18 cellular contexts compared by ENCODE assay signal in the genomic region with DNA sequence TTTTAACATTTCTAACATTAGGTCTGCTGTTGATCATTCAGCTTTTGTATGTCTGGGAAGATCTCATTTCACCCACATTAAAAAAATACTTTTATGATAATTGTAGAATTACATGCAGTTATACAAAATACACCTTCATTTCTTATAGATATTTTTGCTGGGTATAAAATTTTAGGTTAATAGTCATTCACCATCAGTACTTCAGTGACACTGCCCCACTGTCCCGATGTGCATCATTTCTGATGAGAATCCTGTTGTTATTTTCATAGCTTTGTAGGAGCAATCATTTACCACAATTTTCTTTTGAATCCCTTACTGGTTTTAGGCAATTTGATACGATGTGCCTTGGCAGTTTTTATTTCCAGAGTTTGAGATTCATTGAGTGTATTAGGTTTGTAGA.
DNase-seq lines count a peak whose midpoint lies in the region; ATAC-seq, FAIRE-seq and TF ChIP-seq lines count a peak whose summit lies in the region.
"Had no signal": no experiment of that assay in that cellular context is flagged by ENCODE, and none has a peak within 500 bp of the region (broad histone marks: within the 10 kb centered on the region; RNA-seq: fewer than 3 reads in every experiment).

No MANE protein-coding gene starts in this region.

- peak overlapping the region; percentile 29 for H3K27ac Mint-ChIP-seq in activated T-cell treated with anti-CD3 and anti-CD28 coated beads, Interleukin-2, amount 50 U/mL, for 24 hours
- peak overlapping the region; percentile 87 for H3K27ac Mint-ChIP-seq in CD4-positive, alpha-beta T cell
- peak overlapping the region; percentile 15 for H3K27ac Mint-ChIP-seq in activated T-helper 1 cell treated with anti-CD3 and anti-CD28 coated beads, Interleukin-12 subunit alpha, Interleukin-12 subunit beta, Interleukin-2, Interleukin-4 antibody, amounts not matched to agents 30 ng/mL and 10 ng/mL and 1 ng/mL, durations not matched to agents 14 hours and 24 hours and 36 hours
- H3K27ac Mint-ChIP-seq: CD8-positive, alpha-beta memory T cell had no signal

- ATAC-seq in CD4-positive, alpha-beta T cell (ENCODE audit: poor library complexity), result no peak
- ATAC-seq: HCT116 had no signal

- POLR2A ChIA-PET in CD4-positive, alpha-beta T cell (lab: Charles Lee), result interaction anchor here (1.1 kb wide), 1 partner anchor 170 kb away, joined by 3 read pairs; no protein-coding TSS in a partner anchor

- 95% methylated on average over 2 of the region's 2 CpGs for WGBS in hepatocyte (ENCODE audit: low lambda C conversion rate, missing lambda C conversion rate)

- H3K4me3 ChIP-seq in hepatocyte (peak overlapping the region; percentile 16), kidney (ENCODE audit: low read length in 2 of 2) (no peak overlapping the region)

- H3K4me2 ChIP-seq in hepatocyte, result no peak overlapping the region

- H3K9me3 ChIP-seq in CD4-positive, alpha-beta T cell (ENCODE audit: control insufficient read depth, low read length), result peaks cover 22% of the 10 kb centered on the region
- H3K9me3 ChIP-seq in hepatocyte (ENCODE audit: low read depth) (peaks cover 14% of the 10 kb centered on the region), kidney (ENCODE audit: control insufficient read depth in 1 of 2, low read length in 2 of 2) (no peaks in the 10 kb centered on the region)

- no peak overlapping the region for H3K4me3 Mint-ChIP-seq in activated T-cell treated with anti-CD3 and anti-CD28 coated beads, Interleukin-2, amount 50 U/mL, for 24 hours
- no peak overlapping the region for H3K4me3 Mint-ChIP-seq in CD4-positive, alpha-beta T cell
- H3K4me3 Mint-ChIP-seq in activated T-helper 1 cell treated with anti-CD3 and anti-CD28 coated beads, Interleukin-12 subunit alpha, Interleukin-12 subunit beta, Interleukin-2, Interleukin-4 antibody, amounts not matched to agents 30 ng/mL and 10 ng/mL and 1 ng/mL, durations not matched to agents 14 hours and 24 hours and 36 hours, result no peak overlapping the region

- TF ChIP-seq CTCF in CD4-positive, alpha-beta T cell (IDR thresholded peaks at IDR 0.05), result no peak
- no peak for TF ChIP-seq CTCF in hepatocyte (IDR thresholded peaks at IDR 0.05; ENCODE audit: poor library complexity)
- no peak for TF ChIP-seq CTCF in kidney (IDR thresholded peaks at IDR 0.05; ENCODE audit: borderline replicate concordance, extremely low read depth, insufficient read depth)

- H3K27me3 ChIP-seq in CD4-positive, alpha-beta T cell (ENCODE audit: control insufficient read depth, insufficient read depth, low read length), result no peaks in the 10 kb centered on the region
- H3K27me3 ChIP-seq in hepatocyte, result no peaks in the 10 kb centered on the region
- H3K27me3 ChIP-seq: BLaER1 treated with 17β-estradiol and CSF1 and Interleukin-3, amounts not matched to agents 10 nM and 100 nM had no signal

- CTCF ChIA-PET in CD4-positive, alpha-beta T cell (lab: Charles Lee), result no interaction called here

- peaks cover 65% of the 10 kb centered on the region for H3K79me2 ChIP-seq in hepatocyte

- intact Hi-C loops in CD4-positive, alpha-beta T cell (cut with DNase I, micrococcal nuclease), result no loop called here
- intact Hi-C loops in activated T-helper 1 cell treated with anti-CD3 and anti-CD28 coated beads, Interleukin-12 subunit alpha, Interleukin-12 subunit beta, Interleukin-2, Interleukin-4 antibody, amounts not matched to agents 30 ng/mL and 10 ng/mL and 1 ng/mL, durations not matched to agents 14 hours and 24 hours and 36 hours (cut with micrococcal nuclease), result loop anchor here (2.0 to 5.0 kb wide), 2 partner anchors 687 to 967 kb away; no protein-coding TSS in a partner anchor
- intact Hi-C loops in kidney (cut with DNase I), result no loop called here

- peaks cover 4% of the 10 kb centered on the region for H3K9me3 Mint-ChIP-seq in activated T-cell treated with anti-CD3 and anti-CD28 coated beads, Interleukin-2, amount 50 U/mL, for 24 hours
- peaks cover 11% of the 10 kb centered on the region for H3K9me3 Mint-ChIP-seq in CD4-positive, alpha-beta T cell
- peaks cover 26% of the 10 kb centered on the region for H3K9me3 Mint-ChIP-seq in activated T-helper 1 cell treated with anti-CD3 and anti-CD28 coated beads, Interleukin-12 subunit alpha, Interleukin-12 subunit beta, Interleukin-2, Interleukin-4 antibody, amounts not matched to agents 30 ng/mL and 10 ng/mL and 1 ng/mL, durations not matched to agents 14 hours and 24 hours and 36 hours

- H3K4me1 ChIP-seq in hepatocyte (ENCODE audit: insufficient read depth), result peaks cover 1% of the 10 kb centered on the region
- H3K4me1 ChIP-seq in kidney (ENCODE audit: control insufficient read depth in 1 of 2, insufficient read depth in 1 of 2, low read depth in 1 of 2, low read length in 2 of 2), result peaks cover 4 to 14% of the 10 kb centered on the region in 2 donors

- H4K20me1 ChIP-seq in hepatocyte (ENCODE audit: insufficient read depth, poor library complexity, severe bottlenecking), result peaks cover 5% of the 10 kb centered on the region

- no peak overlapping the region for H3K27ac ChIP-seq in CD4-positive, alpha-beta T cell (ENCODE audit: low read depth, low read length)
- H3K27ac ChIP-seq in hepatocyte, result no peak overlapping the region
- no peak overlapping the region for H3K27ac ChIP-seq in kidney (ENCODE audit: low read depth in 2 of 2, low read length in 2 of 2)
- H3K27ac ChIP-seq: BLaER1 treated with 17β-estradiol and CSF1 and Interleukin-3, amounts not matched to agents 10 nM and 100 nM had no signal

- H3K36me3 ChIP-seq in hepatocyte (replicated peaks; ENCODE audit: insufficient read depth, low read depth), result no peaks in the 10 kb centered on the region
- H3K36me3 ChIP-seq in kidney (ENCODE audit: control insufficient read depth in 1 of 2, insufficient read depth in 2 of 2, low read length in 2 of 2), result no peaks in the 10 kb centered on the region

- H3K36me3 Mint-ChIP-seq in activated T-cell treated with anti-CD3 and anti-CD28 coated beads, Interleukin-2, amount 50 U/mL, for 24 hours (ENCODE audit: low read depth), result peaks cover 86% of the 10 kb centered on the region
- H3K36me3 Mint-ChIP-seq in CD4-positive, alpha-beta T cell (ENCODE audit: low read depth), result peaks cover 52% of the 10 kb centered on the region
- peaks cover 47% of the 10 kb centered on the region for H3K36me3 Mint-ChIP-seq in activated T-helper 1 cell treated with anti-CD3 and anti-CD28 coated beads, Interleukin-12 subunit alpha, Interleukin-12 subunit beta, Interleukin-2, Interleukin-4 antibody, amounts not matched to agents 30 ng/mL and 10 ng/mL and 1 ng/mL, durations not matched to agents 14 hours and 24 hours and 36 hours (ENCODE audit: low read depth)

- no peaks in the 10 kb centered on the region for H3K9me2 ChIP-seq in hepatocyte (replicated peaks; ENCODE audit: insufficient read depth)

- H3K9ac ChIP-seq in kidney (ENCODE audit: low read length in 2 of 2), result no peak overlapping the region
- H3K9ac ChIP-seq: BLaER1 treated with 17β-estradiol and CSF1 and Interleukin-3, amounts not matched to agents 10 nM and 100 nM had no signal

- peaks cover 63% of the 10 kb centered on the region for H3K4me1 Mint-ChIP-seq in activated T-cell treated with anti-CD3 and anti-CD28 coated beads, Interleukin-2, amount 50 U/mL, for 24 hours (ENCODE audit: low read depth)
- peaks cover 47% of the 10 kb centered on the region for H3K4me1 Mint-ChIP-seq in CD4-positive, alpha-beta T cell (ENCODE audit: low read depth)
- H3K4me1 Mint-ChIP-seq in activated T-helper 1 cell treated with anti-CD3 and anti-CD28 coated beads, Interleukin-12 subunit alpha, Interleukin-12 subunit beta, Interleukin-2, Interleukin-4 antibody, amounts not matched to agents 30 ng/mL and 10 ng/mL and 1 ng/mL, durations not matched to agents 14 hours and 24 hours and 36 hours (ENCODE audit: low read depth), result peaks cover 66% of the 10 kb centered on the region

- no peak for DNase-seq in activated T-cell treated with anti-CD3 and anti-CD28 coated beads, Interleukin-2, amount 50 U/mL, for 24 hours
- DNase-seq in activated T-cell treated with anti-CD3 and anti-CD28 coated beads, Interleukin-2, amount 50 U/mL, for 48 hours, result no peak
- no peak for DNase-seq in CD4-positive, alpha-beta T cell
- no peak for DNase-seq in activated T-helper 1 cell treated with anti-CD3 and anti-CD28 coated beads, Interleukin-12 subunit alpha, Interleukin-12 subunit beta, Interleukin-2, Interleukin-4 antibody, amounts not matched to agents 30 ng/mL and 10 ng/mL and 1 ng/mL, durations not matched to agents 14 hours and 24 hours and 36 hours (ENCODE audit: low spot score)
- DNase-seq in hepatocyte (ENCODE audit: low spot score) (no peak), kidney (no peak), SIG-M5 (lab: John Stamatoyannopoulos, UW) (no peak)
- DNase-seq: 8988T; CD8-positive, alpha-beta memory T cell; COR-L47; DMS 273 treated with DMSO at 0.1 percent for 48 hours; GOT3; H7 had no signal

- H2AFZ ChIP-seq in hepatocyte, result no peak overlapping the region

- no peak for FAIRE-seq in kidney (lab: Jason Lieb, UNC)
- FAIRE-seq: G401.6, GM12891, GM18507 had no signal

- no peaks in the 10 kb centered on the region for H3K27me3 Mint-ChIP-seq in activated T-cell treated with anti-CD3 and anti-CD28 coated beads, Interleukin-2, amount 50 U/mL, for 24 hours
- no peaks in the 10 kb centered on the region for H3K27me3 Mint-ChIP-seq in CD4-positive, alpha-beta T cell
- no peaks in the 10 kb centered on the region for H3K27me3 Mint-ChIP-seq in activated T-helper 1 cell treated with anti-CD3 and anti-CD28 coated beads, Interleukin-12 subunit alpha, Interleukin-12 subunit beta, Interleukin-2, Interleukin-4 antibody, amounts not matched to agents 30 ng/mL and 10 ng/mL and 1 ng/mL, durations not matched to agents 14 hours and 24 hours and 36 hours (ENCODE audit: insufficient read depth)
- H3K27me3 Mint-ChIP-seq: CD8-positive, alpha-beta memory T cell had no signal

Comparison
In these comparisons a context has a peak if more than half of its experiments do, and no peak if none do; other contexts are left out.
1. H3K27ac Mint-ChIP-seq: peak in every context shown above with its lines; median percentile 87 in CD4-positive, alpha-beta T cell; 29 in activated T-cell treated with anti-CD3 and anti-CD28 coated beads, Interleukin-2, amount 50 U/mL, for 24 hours; 15 in activated T-helper 1 cell treated with anti-CD3 and anti-CD28 coated beads, Interleukin-12 subunit alpha, Interleukin-12 subunit beta, Interleukin-2, Interleukin-4 antibody, amounts not matched to agents 30 ng/mL and 10 ng/mL and 1 ng/mL, durations not matched to agents 14 hours and 24 hours and 36 hours.